ENCODE assay signal across 13 cellular contexts in genomic region chr2:165627463-165627862, GRCh38.
DNase-seq lines count a peak whose midpoint lies in the region; ATAC-seq and TF ChIP-seq lines count a peak whose summit lies in the region.
"Had no signal": no experiment of that assay in that cellular context is flagged by ENCODE, and none has a peak within 500 bp of the region (broad histone marks: within the 10 kb centered on the region; RNA-seq: fewer than 3 reads in every experiment).

No MANE protein-coding gene starts in this region.

- no peaks in the 10 kb centered on the region for H3K9me2 ChIP-seq in hepatocyte (replicated peaks; ENCODE audit: insufficient read depth)

- H3K27me3 ChIP-seq in hepatocyte: no peaks in the 10 kb centered on the region
- H3K27me3 ChIP-seq in BE2C: no peaks in the 10 kb centered on the region
- H3K27me3 ChIP-seq: BLaER1 treated with 17β-estradiol and CSF1 and Interleukin-3, amounts not matched to agents 10 nM and 100 nM; thyroid gland had no signal

- H3K36me3 ChIP-seq in HEK293 (ENCODE audit: control insufficient read depth in 2 of 2, insufficient read depth in 1 of 2, low read length in 2 of 2) (no peaks in the 10 kb centered on the region), hepatocyte (replicated peaks; ENCODE audit: insufficient read depth, low read depth) (no peaks in the 10 kb centered on the region), BE2C (no peaks in the 10 kb centered on the region)
- H3K36me3 ChIP-seq: BLaER1 treated with 17β-estradiol and CSF1 and Interleukin-3, amounts not matched to agents 10 nM and 100 nM; thyroid gland had no signal

- no peak overlapping the region for H2AFZ ChIP-seq in hepatocyte

- H3K4me3 ChIP-seq in HEK293 (ENCODE audit: low read depth, low read length): no peak overlapping the region
- H3K4me3 ChIP-seq in hepatocyte: no peak overlapping the region
- no peak overlapping the region for H3K4me3 ChIP-seq in BE2C (ENCODE audit: low read depth, low read length)
- H3K4me3 ChIP-seq: BLaER1 treated with 17β-estradiol and CSF1 and Interleukin-3, amounts not matched to agents 10 nM and 100 nM; mucosa of descending colon; thyroid gland had no signal

- ATAC-seq in natural killer cell treated with Interleukin-12 subunit alpha and Interleukin-12 subunit beta and Interleukin-15 and Interleukin-18, amount 100 ng/mL, for 72 hours: no peak
- ATAC-seq: mucosa of descending colon had no signal

- CTCF ChIA-PET in HEK293 (lab: Yijun Ruan, JAX): interaction anchor here (1.1 to 1.4 kb wide), 2 partner anchors 71 to 152 kb away, joined by 3 to 4 read pairs; no protein-coding TSS in a partner anchor

- peaks cover 2% of the 10 kb centered on the region; the same call in 1 of the 2 replicates for H3K4me1 ChIP-seq in HEK293 (ENCODE audit: control insufficient read depth, insufficient read depth, low read length)
- H3K4me1 ChIP-seq in hepatocyte (ENCODE audit: insufficient read depth): no peaks in the 10 kb centered on the region
- H3K4me1 ChIP-seq in BE2C: no peaks in the 10 kb centered on the region
- H3K4me1 ChIP-seq: thyroid gland had no signal

- H3K27ac Mint-ChIP-seq in natural killer cell treated with Interleukin-12 subunit alpha and Interleukin-12 subunit beta and Interleukin-15 and Interleukin-18, amount 100 ng/mL, for 72 hours: no peak overlapping the region

- H3K27ac ChIP-seq in HEK293 (ENCODE audit: extremely low read depth, low read depth, low read length) (no peak overlapping the region), hepatocyte (peak overlapping the region; percentile 14)
- H3K27ac ChIP-seq: BLaER1 treated with 17β-estradiol and CSF1 and Interleukin-3, amounts not matched to agents 10 nM and 100 nM; HL-60; thyroid gland had no signal

- no peaks in the 10 kb centered on the region for H3K9me3 Mint-ChIP-seq in natural killer cell treated with Interleukin-12 subunit alpha and Interleukin-12 subunit beta and Interleukin-15 and Interleukin-18, amount 100 ng/mL, for 72 hours

- peaks cover 13 to 15% of the 10 kb centered on the region in 2 donors for H3K27me3 Mint-ChIP-seq in natural killer cell treated with Interleukin-12 subunit alpha and Interleukin-12 subunit beta and Interleukin-15 and Interleukin-18, amount 100 ng/mL, for 72 hours

- H3K36me3 Mint-ChIP-seq in natural killer cell treated with Interleukin-12 subunit alpha and Interleukin-12 subunit beta and Interleukin-15 and Interleukin-18, amount 100 ng/mL, for 72 hours: no peaks in the 10 kb centered on the region

- POLR2A ChIA-PET in HEK293 (lab: Yijun Ruan, JAX): no interaction called here

- H4K20me1 ChIP-seq in hepatocyte (ENCODE audit: insufficient read depth, poor library complexity, severe bottlenecking): no peaks in the 10 kb centered on the region
- H4K20me1 ChIP-seq: BLaER1 treated with 17β-estradiol and CSF1 and Interleukin-3, amounts not matched to agents 10 nM and 100 nM had no signal

- TF ChIP-seq CTCF in HEK293 (tag by site-specific recombination; IDR thresholded peaks at IDR 0.05): no peak
- no peak for TF ChIP-seq CTCF in hepatocyte (IDR thresholded peaks at IDR 0.05; ENCODE audit: poor library complexity)
- TF ChIP-seq CTCF in BE2C (IDR thresholded peaks at IDR 0.05; ENCODE audit: low read depth, low read length): no peak

- H3K9me3 ChIP-seq in HEK293 (ENCODE audit: control insufficient read depth, insufficient read depth, low read depth, low read length) (no peaks in the 10 kb centered on the region), hepatocyte (ENCODE audit: low read depth) (no peaks in the 10 kb centered on the region), BE2C (no peaks in the 10 kb centered on the region)
- H3K9me3 ChIP-seq: BLaER1 treated with 17β-estradiol and CSF1 and Interleukin-3, amounts not matched to agents 10 nM and 100 nM; mucosa of descending colon; thyroid gland had no signal

- 78% methylated on average over 3 of the region's 3 CpGs for WGBS in hepatocyte (ENCODE audit: low lambda C conversion rate, missing lambda C conversion rate)

- H3K79me2 ChIP-seq in hepatocyte: no peaks in the 10 kb centered on the region

- DNase-seq in Daoy (ENCODE audit: low read depth) (peak; percentile 52), T1000 (lab: John Stamatoyannopoulos, UW) (peak; percentile 14), hepatocyte (ENCODE audit: low spot score) (peak; percentile 23), NK-92 (lab: John Stamatoyannopoulos, UW; ENCODE audit: unreplicated experiment) (no peak), BE2C (no peak)
- DNase-seq in stimulated activated CD4-positive, alpha-beta T cell treated with anti-CD3 and anti-CD28 coated beads, Interleukin-12 subunit alpha, Interleukin-12 subunit beta, amount 100 ng/mL, for 4 hours: no peak
- no peak for DNase-seq in natural killer cell treated with Interleukin-12 subunit alpha and Interleukin-12 subunit beta and Interleukin-15 and Interleukin-18, amount 100 ng/mL, for 72 hours (ENCODE audit: low spot score)
- DNase-seq: effector CD4-positive, alpha-beta T cell; mucosa of descending colon; thyroid gland had no signal

- H3K4me2 ChIP-seq in hepatocyte: no peak overlapping the region
- H3K4me2 ChIP-seq: BLaER1 treated with 17β-estradiol and CSF1 and Interleukin-3, amounts not matched to agents 10 nM and 100 nM had no signal

- no peaks in the 10 kb centered on the region for H3K4me1 Mint-ChIP-seq in natural killer cell treated with Interleukin-12 subunit alpha and Interleukin-12 subunit beta and Interleukin-15 and Interleukin-18, amount 100 ng/mL, for 72 hours (ENCODE audit: low read depth in 2 of 2)

- no peak overlapping the region for H3K4me3 Mint-ChIP-seq in natural killer cell treated with Interleukin-12 subunit alpha and Interleukin-12 subunit beta and Interleukin-15 and Interleukin-18, amount 100 ng/mL, for 72 hours

TF ChIP-seq in HEK293, 187 proteins besides CTCF, POLR2A, EP300 and RAD21:
- peak; percentile 52; the same call in 1 of the 2 replicates for TF ChIP-seq ZBTB20 (tag by site-specific recombination; IDR thresholded peaks at IDR 0.05)
- TF ChIP-seq, protein P1, sequence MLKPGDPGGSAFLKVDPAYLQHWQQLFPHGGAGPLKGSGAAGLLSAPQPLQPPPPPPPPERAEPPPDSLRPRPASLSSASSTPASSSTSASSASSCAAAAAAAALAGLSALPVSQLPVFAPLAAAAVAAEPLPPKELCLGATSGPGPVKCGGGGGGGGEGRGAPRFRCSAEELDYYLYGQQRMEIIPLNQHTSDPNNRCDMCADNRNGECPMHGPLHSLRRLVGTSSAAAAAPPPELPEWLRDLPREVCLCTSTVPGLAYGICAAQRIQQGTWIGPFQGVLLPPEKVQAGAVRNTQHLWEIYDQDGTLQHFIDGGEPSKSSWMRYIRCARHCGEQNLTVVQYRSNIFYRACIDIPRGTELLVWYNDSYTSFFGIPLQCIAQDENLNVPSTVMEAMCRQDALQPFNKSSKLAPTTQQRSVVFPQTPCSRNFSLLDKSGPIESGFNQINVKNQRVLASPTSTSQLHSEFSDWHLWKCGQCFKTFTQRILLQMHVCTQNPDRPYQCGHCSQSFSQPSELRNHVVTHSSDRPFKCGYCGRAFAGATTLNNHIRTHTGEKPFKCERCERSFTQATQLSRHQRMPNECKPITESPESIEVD (tag by site-specific recombination; IDR thresholded peaks at IDR 0.05): no peak
TF ChIP-seq in HEK293: peak in this region for 1.

Comparison
In these comparisons a context has a peak if more than half of its experiments do, and no peak if none do; other contexts are left out.
1. DNase-seq: peak in Daoy (single experiment), T1000 (single experiment) and hepatocyte (single experiment); none in stimulated activated CD4-positive, alpha-beta T cell treated with anti-CD3 and anti-CD28 coated beads, Interleukin-12 subunit alpha, Interleukin-12 subunit beta, amount 100 ng/mL, for 4 hours (single experiment), NK-92 (single experiment), natural killer cell treated with Interleukin-12 subunit alpha and Interleukin-12 subunit beta and Interleukin-15 and Interleukin-18, amount 100 ng/mL, for 72 hours (single experiment) and BE2C (single experiment).